Comparison of ENCODE assay signal across 28 cellular contexts in genomic region chr7:1104514-1105179, GRCh38. TPM values are rescaled to one million over a fixed set of nuclear protein-coding genes. Genes with fewer than 3 reads are reported as not detected.
DNase-seq lines count a peak whose midpoint lies in the region; ATAC-seq, FAIRE-seq and TF ChIP-seq lines count a peak whose summit lies in the region.
"Had no signal": no experiment of that assay in that cellular context is flagged by ENCODE, and none has a peak within 500 bp of the region (broad histone marks: within the 10 kb centered on the region; RNA-seq: fewer than 3 reads in every experiment).

No MANE protein-coding gene starts in this region.

- intact Hi-C loops in kidney (cut with DNase I): no loop called here

- no peak overlapping the region for H3K4me3 ChIP-seq in SK-N-MC
- H3K4me3 ChIP-seq in kidney (ENCODE audit: low read length in 2 of 2): no peak overlapping the region
- H3K4me3 ChIP-seq: breast epithelium, heart left ventricle, tibial artery had no signal

- no peak for TF ChIP-seq CTCF in kidney (IDR thresholded peaks at IDR 0.05; ENCODE audit: borderline replicate concordance, extremely low read depth, insufficient read depth)

- TF ChIP-seq POLR2A in GM12892 (IDR thresholded peaks at IDR 0.05; ENCODE audit: low read depth, low read length): no peak

- H3K36me3 ChIP-seq in SK-N-MC (ENCODE audit: insufficient read depth, low read length) (no peaks in the 10 kb centered on the region), kidney (ENCODE audit: control insufficient read depth in 1 of 2, insufficient read depth in 2 of 2, low read length in 2 of 2) (peaks cover 0 to 2% of the 10 kb centered on the region in 2 donors)
- H3K36me3 ChIP-seq: breast epithelium, heart left ventricle, tibial artery had no signal

- H3K36me3 Mint-ChIP-seq in T-helper 2 cell treated with Interferon-gamma antibody and Interleukin-4, amounts not matched to agents 5 μg/mL and 100 μg/mL, for 36 hours (ENCODE audit: low read depth): no peaks in the 10 kb centered on the region
- peaks cover 11% of the 10 kb centered on the region for H3K36me3 Mint-ChIP-seq in stimulated activated memory B cell treated with anti-CD40 and anti-IgM and Interleukin-4, amounts not matched to agents 10 μg/mL and 1 μg/mL and 100 μg/mL, for 72 hours
- H3K36me3 Mint-ChIP-seq: activated CD4-positive, alpha-beta memory T cell treated with anti-CD3 and anti-CD28 coated beads for 36 hours; mesothelial cell of epicardium; natural killer cell treated with Interleukin-12 subunit alpha and Interleukin-12 subunit beta and Interleukin-15 and Interleukin-18, amount 100 ng/mL, for 72 hours had no signal

- no peak for DNase-seq in T-helper 2 cell treated with Interferon-gamma antibody and Interleukin-4, amounts not matched to agents 5 μg/mL and 100 μg/mL, for 36 hours (ENCODE audit: low spot score)
- no peak for DNase-seq in T-helper 2 cell
- DNase-seq in SK-N-MC (ENCODE audit: low read depth, low spot score): no peak
- peak; percentile 29 for DNase-seq in kidney
- DNase-seq in GM12892 (ENCODE audit: insufficient read length): no peak
- DNase-seq: activated B cell treated with CpG ODN at 0.5 μM for 24 hours; activated CD4-positive, alpha-beta memory T cell treated with anti-CD3 and anti-CD28 coated beads for 36 hours; activated effector memory CD4-positive, alpha-beta T cell treated with anti-CD3 and anti-CD28 coated beads, Interleukin-2, amount 50 U/mL, for 16 hours; COR-L47; cortex of kidney; DND-41; H7; heart left ventricle; NCI-H1417 treated with DMSO at 0.1 percent for 48 hours; NCI-H510A; RPMI8226; SK-N-SH; small intestine; T1000; tibial artery had no signal

- peak overlapping the region; percentile 52 for H3K27ac Mint-ChIP-seq in T-helper 2 cell treated with Interferon-gamma antibody and Interleukin-4, amounts not matched to agents 5 μg/mL and 100 μg/mL, for 36 hours
- peak overlapping the region; percentile 86 for H3K27ac Mint-ChIP-seq in stimulated activated memory B cell treated with anti-CD40 and anti-IgM and Interleukin-4, amounts not matched to agents 10 μg/mL and 1 μg/mL and 100 μg/mL, for 72 hours
- H3K27ac Mint-ChIP-seq: activated B cell treated with CpG ODN at 0.5 μM for 24 hours; activated CD4-positive, alpha-beta memory T cell treated with anti-CD3 and anti-CD28 coated beads for 36 hours; mesothelial cell of epicardium; natural killer cell treated with Interleukin-12 subunit alpha and Interleukin-12 subunit beta and Interleukin-15 and Interleukin-18, amount 100 ng/mL, for 72 hours; stimulated activated naive CD8-positive, alpha-beta T cell treated with anti-CD3 and anti-CD28 coated beads, Interleukin-15, Interleukin-2, amounts not matched to agents 100 ng/mL and 50 ng/mL, for 24 hours had no signal

- H3K9me3 ChIP-seq in SK-N-MC (ENCODE audit: low read depth, low read length) (no peaks in the 10 kb centered on the region), kidney (ENCODE audit: control insufficient read depth in 1 of 2, low read length in 2 of 2) (no peaks in the 10 kb centered on the region)
- H3K9me3 ChIP-seq: breast epithelium, heart left ventricle, SK-N-SH, tibial artery had no signal

- H3K4me1 Mint-ChIP-seq in T-helper 2 cell treated with Interferon-gamma antibody and Interleukin-4, amounts not matched to agents 5 μg/mL and 100 μg/mL, for 36 hours (ENCODE audit: low read depth): peaks cover 20% of the 10 kb centered on the region
- peaks cover 43% of the 10 kb centered on the region for H3K4me1 Mint-ChIP-seq in stimulated activated memory B cell treated with anti-CD40 and anti-IgM and Interleukin-4, amounts not matched to agents 10 μg/mL and 1 μg/mL and 100 μg/mL, for 72 hours

- H3K27me3 Mint-ChIP-seq in T-helper 2 cell treated with Interferon-gamma antibody and Interleukin-4, amounts not matched to agents 5 μg/mL and 100 μg/mL, for 36 hours (ENCODE audit: low read depth): no peaks in the 10 kb centered on the region
- H3K27me3 Mint-ChIP-seq in stimulated activated memory B cell treated with anti-CD40 and anti-IgM and Interleukin-4, amounts not matched to agents 10 μg/mL and 1 μg/mL and 100 μg/mL, for 72 hours: peaks cover 12% of the 10 kb centered on the region
- H3K27me3 Mint-ChIP-seq: activated CD4-positive, alpha-beta memory T cell treated with anti-CD3 and anti-CD28 coated beads for 36 hours; natural killer cell treated with Interleukin-12 subunit alpha and Interleukin-12 subunit beta and Interleukin-15 and Interleukin-18, amount 100 ng/mL, for 72 hours; stimulated activated naive CD8-positive, alpha-beta T cell treated with anti-CD3 and anti-CD28 coated beads, Interleukin-15, Interleukin-2, amounts not matched to agents 100 ng/mL and 50 ng/mL, for 24 hours had no signal

- peaks cover 6 to 19% of the 10 kb centered on the region in 2 donors for H3K4me1 ChIP-seq in kidney (ENCODE audit: control insufficient read depth in 1 of 2, insufficient read depth in 1 of 2, low read depth in 1 of 2, low read length in 2 of 2)

- no peaks in the 10 kb centered on the region for H3K9me3 Mint-ChIP-seq in T-helper 2 cell treated with Interferon-gamma antibody and Interleukin-4, amounts not matched to agents 5 μg/mL and 100 μg/mL, for 36 hours
- H3K9me3 Mint-ChIP-seq in stimulated activated memory B cell treated with anti-CD40 and anti-IgM and Interleukin-4, amounts not matched to agents 10 μg/mL and 1 μg/mL and 100 μg/mL, for 72 hours: no peaks in the 10 kb centered on the region
- H3K9me3 Mint-ChIP-seq: activated B cell treated with CpG ODN at 0.5 μM for 24 hours; activated CD4-positive, alpha-beta memory T cell treated with anti-CD3 and anti-CD28 coated beads for 36 hours; mesothelial cell of epicardium; natural killer cell treated with Interleukin-12 subunit alpha and Interleukin-12 subunit beta and Interleukin-15 and Interleukin-18, amount 100 ng/mL, for 72 hours; stimulated activated naive CD8-positive, alpha-beta T cell treated with anti-CD3 and anti-CD28 coated beads, Interleukin-15, Interleukin-2, amounts not matched to agents 100 ng/mL and 50 ng/mL, for 24 hours had no signal

- FAIRE-seq in kidney (lab: Jason Lieb, UNC) (no peak), GM12892 (lab: Jason Lieb, UNC) (no peak)
- FAIRE-seq: small intestine had no signal

- ATAC-seq in stimulated activated memory B cell treated with anti-CD40 and anti-IgM and Interleukin-4, amounts not matched to agents 10 μg/mL and 1 μg/mL and 100 μg/mL, for 72 hours: no peak
- ATAC-seq in HG03469 (IDR thresholded peaks at IDR 0.05; ENCODE audit: unreplicated experiment): no peak
- ATAC-seq in GM19395 (IDR thresholded peaks at IDR 0.05; ENCODE audit: unreplicated experiment): no peak

- H3K9ac ChIP-seq in SK-N-MC (ENCODE audit: insufficient read length): no peak overlapping the region
- no peak overlapping the region for H3K9ac ChIP-seq in kidney (ENCODE audit: low read length in 2 of 2)
- H3K9ac ChIP-seq: SK-N-SH had no signal

- H3K4me3 Mint-ChIP-seq in T-helper 2 cell treated with Interferon-gamma antibody and Interleukin-4, amounts not matched to agents 5 μg/mL and 100 μg/mL, for 36 hours: peak overlapping the region; percentile 21
- H3K4me3 Mint-ChIP-seq in stimulated activated memory B cell treated with anti-CD40 and anti-IgM and Interleukin-4, amounts not matched to agents 10 μg/mL and 1 μg/mL and 100 μg/mL, for 72 hours: peak overlapping the region; percentile 56
- H3K4me3 Mint-ChIP-seq: activated CD4-positive, alpha-beta memory T cell treated with anti-CD3 and anti-CD28 coated beads for 36 hours; mesothelial cell of epicardium; natural killer cell treated with Interleukin-12 subunit alpha and Interleukin-12 subunit beta and Interleukin-15 and Interleukin-18, amount 100 ng/mL, for 72 hours; stimulated activated naive CD8-positive, alpha-beta T cell treated with anti-CD3 and anti-CD28 coated beads, Interleukin-15, Interleukin-2, amounts not matched to agents 100 ng/mL and 50 ng/mL, for 24 hours had no signal

- H3K27ac ChIP-seq in SK-N-MC (peak overlapping the region; percentile 44; the same call in 1 of the 2 replicates), kidney (ENCODE audit: low read depth in 2 of 2, low read length in 2 of 2) (no peak overlapping the region)
- H3K27ac ChIP-seq: 22Rv1, breast epithelium, tibial artery had no signal

RNA-seq across cellular contexts. Expression of gene GPER1, which starts 16.7 kb away (rescaled TPM):
- total RNA-seq in kidney: 5.2 TPM
- 4.8 TPM for polyA plus RNA-seq in kidney (ENCODE audit: insufficient read depth, low read depth, low replicate concordance)
- polyA plus RNA-seq in GM12892 (2012; ENCODE audit: missing spikeins): 7.1 TPM
- total RNA-seq: natural killer cell treated with Interleukin-12 subunit alpha and Interleukin-12 subunit beta and Interleukin-15 and Interleukin-18, amount 100 ng/mL, for 72 hours had no signal

RNA-seq across cellular contexts. Expression of gene ZFAND2A, which starts 55.3 kb away (rescaled TPM):
- 21.9 TPM for total RNA-seq in kidney
- polyA plus RNA-seq in kidney (ENCODE audit: insufficient read depth, low read depth, low replicate concordance): 27.6 TPM
- 21.5 TPM for polyA plus RNA-seq in GM12892 (2012; ENCODE audit: missing spikeins)
